14 cellular contexts compared by ENCODE assay signal in the genomic region with DNA sequence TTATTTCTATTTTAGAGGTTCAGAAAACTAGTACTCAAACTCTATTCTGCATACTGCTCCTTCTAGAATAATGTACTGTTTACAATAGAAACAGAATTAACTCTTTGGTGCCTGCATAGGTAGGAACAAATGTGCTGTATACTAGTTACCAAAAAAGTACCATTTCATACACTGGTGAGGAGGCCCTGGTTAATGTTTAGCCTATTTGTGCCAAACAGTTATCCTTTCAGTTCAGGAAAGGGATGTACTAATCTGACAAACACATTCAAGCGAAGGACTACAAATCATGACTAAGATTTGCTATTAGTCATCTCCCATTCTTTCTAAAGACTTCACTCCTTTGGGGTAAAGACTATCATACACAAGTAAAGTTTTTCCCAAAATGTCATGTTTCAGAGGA. TPM values are rescaled to one million over a fixed set of nuclear protein-coding genes. Genes with fewer than 3 reads are reported as not detected.
DNase-seq lines count a peak whose midpoint lies in the region; ATAC-seq and TF ChIP-seq lines count a peak whose summit lies in the region.
"Had no signal": no experiment of that assay in that cellular context is flagged by ENCODE, and none has a peak within 500 bp of the region (broad histone marks: within the 10 kb centered on the region; RNA-seq: fewer than 3 reads in every experiment).

No MANE protein-coding gene starts in this region.

- intact Hi-C loops in left ventricle myocardium inferior (cut with micrococcal nuclease) (no loop called here), left ventricle myocardium superior (cut with micrococcal nuclease) (no loop called here)

- no peak for ATAC-seq in left ventricle myocardium superior
- peak; percentile 68 for ATAC-seq in stimulated activated effector memory CD8-positive, alpha-beta T cell treated with anti-CD3 and anti-CD28 coated beads, Interleukin-12 subunit alpha, Interleukin-12 subunit beta, amount 100 ng/mL, for 72 hours

- H3K36me3 Mint-ChIP-seq in stimulated activated effector memory CD8-positive, alpha-beta T cell treated with anti-CD3 and anti-CD28 coated beads, Interleukin-12 subunit alpha, Interleukin-12 subunit beta, amount 100 ng/mL, for 72 hours, result no peaks in the 10 kb centered on the region

- no peaks in the 10 kb centered on the region for H3K4me1 Mint-ChIP-seq in stimulated activated effector memory CD8-positive, alpha-beta T cell treated with anti-CD3 and anti-CD28 coated beads, Interleukin-12 subunit alpha, Interleukin-12 subunit beta, amount 100 ng/mL, for 72 hours

- no peak overlapping the region for H3K4me3 Mint-ChIP-seq in stimulated activated effector memory CD8-positive, alpha-beta T cell treated with anti-CD3 and anti-CD28 coated beads, Interleukin-12 subunit alpha, Interleukin-12 subunit beta, amount 100 ng/mL, for 72 hours
- H3K4me3 Mint-ChIP-seq: neural crest cell had no signal

- no peaks in the 10 kb centered on the region for H3K27me3 ChIP-seq in left ventricle myocardium inferior (ENCODE audit: low read depth)
- H3K27me3 ChIP-seq: esophagus squamous epithelium had no signal

- DNase-seq in left ventricle myocardium inferior (no peak), left ventricle myocardium superior (no peak), RKO (ENCODE audit: low spot score) (peak; percentile 74), fibroblast of peridontal ligament (ENCODE audit: extremely low read depth) (peak; percentile 67), CD1c-positive myeloid dendritic cell (ENCODE audit: extremely low spot score) (no peak), inferior parietal cortex (ENCODE audit: extremely low spot score) (no peak), ecto neural progenitor cell (ENCODE audit: low spot score) (no peak)
- no peak for DNase-seq in stimulated activated effector memory CD8-positive, alpha-beta T cell treated with anti-CD3 and anti-CD28 coated beads, Interleukin-12 subunit alpha, Interleukin-12 subunit beta, amount 100 ng/mL, for 72 hours (ENCODE audit: low spot score in 2 of 2)
- DNase-seq: activated T-cell treated with anti-CD3 and anti-CD28 coated beads, Interleukin-2, amount 50 U/mL, for 1 hour; esophagus squamous epithelium; left cardiac atrium; NCI-H524 treated with DMSO at 0.1 percent for 48 hours had no signal

- H3K4me3 ChIP-seq in left ventricle myocardium inferior, result no peak overlapping the region
- H3K4me3 ChIP-seq: esophagus squamous epithelium had no signal

- H3K4me1 ChIP-seq in left ventricle myocardium inferior, result peaks cover 55% of the 10 kb centered on the region

- H3K27ac Mint-ChIP-seq in stimulated activated effector memory CD8-positive, alpha-beta T cell treated with anti-CD3 and anti-CD28 coated beads, Interleukin-12 subunit alpha, Interleukin-12 subunit beta, amount 100 ng/mL, for 72 hours, result no peak overlapping the region

- peak overlapping the region; percentile 56 for H3K27ac ChIP-seq in left ventricle myocardium inferior (replicated peaks)
- H3K27ac ChIP-seq: esophagus squamous epithelium, VCaP had no signal

- H3K9me3 ChIP-seq in left ventricle myocardium inferior (replicated peaks), result peaks cover 14% of the 10 kb centered on the region
- H3K9me3 ChIP-seq: esophagus squamous epithelium had no signal

- H3K36me3 ChIP-seq in left ventricle myocardium inferior, result no peaks in the 10 kb centered on the region

- no peaks in the 10 kb centered on the region for H3K9me3 Mint-ChIP-seq in stimulated activated effector memory CD8-positive, alpha-beta T cell treated with anti-CD3 and anti-CD28 coated beads, Interleukin-12 subunit alpha, Interleukin-12 subunit beta, amount 100 ng/mL, for 72 hours

- TF ChIP-seq CTCF in left ventricle myocardium inferior (IDR thresholded peaks at IDR 0.05; ENCODE audit: borderline replicate concordance), result no peak

RNA-seq across cellular contexts. Expression of a gene that starts 47.4 kb away (rescaled TPM):
- total RNA-seq in left ventricle myocardium inferior (139 TPM), left ventricle myocardium superior (122 TPM)

Comparison
In these comparisons a context has a peak if more than half of its experiments do, and no peak if none do; other contexts are left out.
1. DNase-seq: peak in RKO (single experiment) and fibroblast of peridontal ligament (single experiment); none in left ventricle myocardium inferior (single experiment), left ventricle myocardium superior (single experiment), stimulated activated effector memory CD8-positive, alpha-beta T cell treated with anti-CD3 and anti-CD28 coated beads, Interleukin-12 subunit alpha, Interleukin-12 subunit beta, amount 100 ng/mL, for 72 hours (0 of 2), CD1c-positive myeloid dendritic cell (single experiment), inferior parietal cortex (single experiment) and ecto neural progenitor cell (single experiment).